In genomic region chr12:31803306-31804184, GRCh38 we compare ENCODE assay signal across 19 cellular contexts.
A peak's percentile ranks its signal among the peaks of the same experiment; 100 is the strongest.
DNase-seq lines count a peak whose midpoint lies in the region; ATAC-seq and TF ChIP-seq lines count a peak whose summit lies in the region.
"Had no signal": no experiment of that assay in that cellular context is flagged by ENCODE, and none has a peak within 500 bp of the region (broad histone marks: within the 10 kb centered on the region; RNA-seq: fewer than 3 reads in every experiment).

No MANE protein-coding gene starts in this region.

- peaks cover 47% of the 10 kb centered on the region for H3K4me1 Mint-ChIP-seq in stimulated activated naive CD8-positive, alpha-beta T cell treated with anti-CD3 and anti-CD28 coated beads, Interleukin-15, Interleukin-2, amounts not matched to agents 100 ng/mL and 50 ng/mL, for 24 hours (ENCODE audit: low read depth)

- H3K9me3 Mint-ChIP-seq in stimulated activated naive CD8-positive, alpha-beta T cell treated with anti-CD3 and anti-CD28 coated beads, Interleukin-15, Interleukin-2, amounts not matched to agents 100 ng/mL and 50 ng/mL, for 24 hours, result no peaks in the 10 kb centered on the region

- H4K20me1 ChIP-seq in SU-DHL-6 (ENCODE audit: low read depth, low read length), result no peaks in the 10 kb centered on the region

- peak overlapping the region; percentile 46 for H3K27ac ChIP-seq in SU-DHL-6 (ENCODE audit: low read depth, low read length)
- H3K27ac ChIP-seq: cardiac muscle cell, neutrophil, stomach had no signal

- H3K9me3 ChIP-seq in SU-DHL-6 (ENCODE audit: insufficient read depth, low read length), result no peaks in the 10 kb centered on the region
- H3K9me3 ChIP-seq: neutrophil, Peyer's patch, stomach had no signal

- H3K27me3 Mint-ChIP-seq in stimulated activated naive CD8-positive, alpha-beta T cell treated with anti-CD3 and anti-CD28 coated beads, Interleukin-15, Interleukin-2, amounts not matched to agents 100 ng/mL and 50 ng/mL, for 24 hours, result no peaks in the 10 kb centered on the region

- H3K79me2 ChIP-seq in SU-DHL-6 (ENCODE audit: insufficient read depth, low read length), result no peaks in the 10 kb centered on the region

- no peaks in the 10 kb centered on the region for H3K27me3 ChIP-seq in SU-DHL-6 (ENCODE audit: low read length)
- H3K27me3 ChIP-seq: cardiac muscle cell, neutrophil, Peyer's patch, stomach had no signal

- H2AFZ ChIP-seq in SU-DHL-6 (ENCODE audit: low read depth, low read length, severe bottlenecking), result no peak overlapping the region

- TF ChIP-seq CTCF in SU-DHL-6 (IDR thresholded peaks at IDR 0.05; ENCODE audit: insufficient read depth, low read length, poor library complexity, severe bottlenecking), result no peak

- no peak overlapping the region for H3K4me2 ChIP-seq in SU-DHL-6 (ENCODE audit: low read depth, low read length, poor library complexity, severe bottlenecking)

- no peak overlapping the region for H3K9ac ChIP-seq in SU-DHL-6 (ENCODE audit: low read length)

- H3F3A ChIP-seq in SU-DHL-6 (ENCODE audit: insufficient read depth), result peaks cover 30% of the 10 kb centered on the region

- intact Hi-C loops in Right ventricle myocardium inferior (cut with DNase I), result no loop called here

- ATAC-seq in stimulated activated naive CD8-positive, alpha-beta T cell treated with anti-CD3 and anti-CD28 coated beads, Interleukin-15, Interleukin-2, amounts not matched to agents 100 U/mL and 50 U/mL, for 24 hours, result no peak
- no peak for ATAC-seq in Right ventricle myocardium inferior

- peak overlapping the region; percentile 82 for H3K4me3 Mint-ChIP-seq in stimulated activated naive CD8-positive, alpha-beta T cell treated with anti-CD3 and anti-CD28 coated beads, Interleukin-15, Interleukin-2, amounts not matched to agents 100 ng/mL and 50 ng/mL, for 24 hours

- H3K36me3 ChIP-seq in SU-DHL-6 (ENCODE audit: low read length), result no peaks in the 10 kb centered on the region
- H3K36me3 ChIP-seq: cardiac muscle cell, neutrophil, Peyer's patch, stomach had no signal

- no peaks in the 10 kb centered on the region for H3K9me2 ChIP-seq in SU-DHL-6 (replicated peaks; ENCODE audit: insufficient read depth, low read length)

- H3K4me3 ChIP-seq in SU-DHL-6 (ENCODE audit: insufficient read depth, low read length, poor library complexity, severe bottlenecking), result no peak overlapping the region
- H3K4me3 ChIP-seq: cardiac muscle cell, lung had no signal

- peaks cover 8% of the 10 kb centered on the region for H3K36me3 Mint-ChIP-seq in stimulated activated naive CD8-positive, alpha-beta T cell treated with anti-CD3 and anti-CD28 coated beads, Interleukin-15, Interleukin-2, amounts not matched to agents 100 ng/mL and 50 ng/mL, for 24 hours (ENCODE audit: low read depth)

- no peak for DNase-seq in stimulated activated naive CD8-positive, alpha-beta T cell treated with anti-CD3 and anti-CD28 coated beads, Interleukin-15, Interleukin-2, amounts not matched to agents 100 U/mL and 50 U/mL, for 24 hours
- DNase-seq in iPS DF 4.7 (ENCODE audit: extremely low read depth, low spot score), result peak; percentile 16
- DNase-seq in amygdala (lab: John Stamatoyannopoulos, UW), result no peak
- DNase-seq in occipital lobe (lab: John Stamatoyannopoulos, UW), result no peak
- DNase-seq in Right ventricle myocardium inferior (ENCODE audit: missing footprints), result no peak
- no peak for DNase-seq in NCI-H82 treated with DMSO at 0.1 percent for 48 hours (lab: John Stamatoyannopoulos, UW; ENCODE audit: unreplicated experiment)
- DNase-seq: activated CD4-positive, alpha-beta T cell treated with anti-CD3 and anti-CD28 coated beads for 4 hours; activated gamma-delta T cell; DMS53; foreskin fibroblast; Kasumi-1; NCI-H146; Peyer's patch; stomach had no signal

- H3K27ac Mint-ChIP-seq in stimulated activated naive CD8-positive, alpha-beta T cell treated with anti-CD3 and anti-CD28 coated beads, Interleukin-15, Interleukin-2, amounts not matched to agents 100 ng/mL and 50 ng/mL, for 24 hours, result no peak overlapping the region
